ENCODE assay signal across 27 cellular contexts in genomic region chr17:59420901-59421300, GRCh38.
"Had no signal": no experiment of that assay in that cellular context is flagged by ENCODE, and none has a peak within 500 bp of the region (broad histone marks: within the 10 kb centered on the region; RNA-seq: fewer than 3 reads in every experiment).

No MANE protein-coding gene starts in this region.

- H3K4me3 ChIP-seq: ascending aorta, body of pancreas, Peyer's patch, SJSA1 had no signal

- DNase-seq: activated CD4-positive, alpha-beta T cell treated with anti-CD3 and anti-CD28 coated beads for 48 hours; activated CD4-positive, alpha-beta T cell treated with anti-CD3 and anti-CD28 coated beads, Interleukin-2, amount 50 U/mL, for 4 hours; activated CD4-positive, CD25-positive, alpha-beta regulatory T cell treated with anti-CD3 and anti-CD28 coated beads, Interleukin-2, amount 50 U/mL, for 72 hours; activated CD8-positive, alpha-beta memory T cell treated with anti-CD3 and anti-CD28 coated beads for 24 hours; activated effector memory CD4-positive, alpha-beta T cell treated with anti-CD3 and anti-CD28 coated beads, Interleukin-2, amount 50 U/mL, for 16 hours; activated naive CD4-positive, alpha-beta T cell treated with Interleukin-2 at 50 U/mL for 16 hours; activated naive CD8-positive, alpha-beta T cell treated with anti-CD3 and anti-CD28 coated beads, Interleukin-2, amount 50 U/mL, for 24 hours; activated T-cell treated with anti-CD3 and anti-CD28 coated beads, Interleukin-2, amount 50 U/mL, for 4 hours; amniotic stem cell; IMR-90; Kasumi-1; KBM-7; NCI-H1417; NCI-H1694; NCI-H2081; NCI-H524; Peyer's patch; SHP77; T-helper 17 cell; T-helper 9 cell had no signal

- H3K27ac ChIP-seq: ascending aorta, Peyer's patch, RWPE1, SJSA1 had no signal

- H3K9me3 ChIP-seq: ascending aorta, body of pancreas, Peyer's patch, SJSA1 had no signal

- FAIRE-seq: bronchial epithelial cell had no signal

- ATAC-seq: activated naive CD4-positive, alpha-beta T cell treated with anti-CD3 and anti-CD28 coated beads, Interleukin-2, amount 50 U/mL, for 72 hours; activated naive CD8-positive, alpha-beta T cell treated with anti-CD3 and anti-CD28 coated beads, Interleukin-2, amount 50 U/mL, for 24 hours; activated T-cell treated with anti-CD3 and anti-CD28 coated beads, Interleukin-2, amount 50 U/mL, for 4 hours; body of pancreas; T-helper 17 cell; WTC11 had no signal

- H3K27me3 ChIP-seq: ascending aorta, body of pancreas, Peyer's patch, SJSA1 had no signal

- H3K36me3 ChIP-seq: ascending aorta, Peyer's patch, SJSA1 had no signal
